7 cellular contexts compared by ENCODE assay signal in the genomic region with DNA sequence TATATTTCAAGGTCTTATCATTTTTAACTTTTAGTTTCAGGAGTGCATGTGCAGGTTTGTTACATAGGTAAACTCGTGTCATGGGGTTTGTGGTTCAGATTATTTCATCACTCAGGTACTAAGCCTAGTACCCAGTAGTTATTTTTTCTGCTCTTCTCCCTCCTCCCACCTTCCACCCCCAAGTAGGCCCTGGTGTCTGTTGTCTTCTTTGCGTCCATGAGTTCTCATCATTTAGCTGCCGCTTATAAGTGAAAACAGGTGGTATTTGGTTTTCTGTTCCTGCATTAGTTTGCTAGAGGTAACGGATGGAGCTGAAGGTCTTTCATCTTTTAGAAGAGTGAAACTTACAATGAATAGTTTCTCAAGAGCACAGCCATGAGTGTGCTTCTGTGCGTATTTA.
"Had no signal": no experiment of that assay in that cellular context is flagged by ENCODE, and none has a peak within 500 bp of the region (broad histone marks: within the 10 kb centered on the region; RNA-seq: fewer than 3 reads in every experiment).

No MANE protein-coding gene starts in this region.

- DNase-seq: GDM1, GF-D8 had no signal

- FAIRE-seq: G401.6, GM12891, GM12892, GM18507, GM19239 had no signal
